ENCODE assay signal across 14 cellular contexts in genomic region chr6:134414793-134415192, GRCh38.
"Had no signal": no experiment of that assay in that cellular context is flagged by ENCODE, and none has a peak within 500 bp of the region (broad histone marks: within the 10 kb centered on the region; RNA-seq: fewer than 3 reads in every experiment).

No MANE protein-coding gene starts in this region.

- H3K27ac Mint-ChIP-seq: activated T-helper 1 cell treated with anti-CD3 and anti-CD28 coated beads, Interleukin-12 subunit alpha, Interleukin-12 subunit beta, Interleukin-2, Interleukin-4 antibody, amounts not matched to agents 30 ng/mL and 10 ng/mL and 1 ng/mL, durations not matched to agents 14 hours and 24 hours and 36 hours had no signal

- H3K9me3 ChIP-seq: uterus had no signal

- DNase-seq: activated CD4-positive, alpha-beta T cell treated with anti-CD3 and anti-CD28 coated beads for 36 hours; activated naive CD4-positive, alpha-beta T cell; central memory CD4-positive, alpha-beta T cell; effector memory CD4-positive, alpha-beta T cell; lower lobe of right lung; naive thymus-derived CD8-positive, alpha-beta T cell; nucleus accumbens; stimulated activated CD4-positive, alpha-beta T cell treated with anti-CD3 and anti-CD28 coated beads, Interleukin-4, amount 100 ng/mL, for 1 hour; stimulated activated CD8-positive, alpha-beta memory T cell treated with anti-CD3 and anti-CD28 coated beads, Interleukin-4, amount 100 ng/mL, for 48 hours; stomach; uterus had no signal

- ATAC-seq: activated CD4-positive, alpha-beta T cell treated with anti-CD3 and anti-CD28 coated beads for 36 hours; gastroesophageal sphincter; lower lobe of right lung; naive thymus-derived CD8-positive, alpha-beta T cell had no signal

- H3K4me1 ChIP-seq: gastroesophageal sphincter, lower lobe of right lung, uterus had no signal

- H3K4me3 Mint-ChIP-seq: activated CD4-positive, alpha-beta T cell treated with anti-CD3 and anti-CD28 coated beads for 36 hours; activated T-helper 1 cell treated with anti-CD3 and anti-CD28 coated beads, Interleukin-12 subunit alpha, Interleukin-12 subunit beta, Interleukin-2, Interleukin-4 antibody, amounts not matched to agents 30 ng/mL and 10 ng/mL and 1 ng/mL, durations not matched to agents 14 hours and 24 hours and 36 hours; naive thymus-derived CD8-positive, alpha-beta T cell had no signal

- H3K27me3 ChIP-seq: gastroesophageal sphincter, stomach, uterus had no signal

- H3K27ac ChIP-seq: coronary artery, gastroesophageal sphincter, lower lobe of right lung, uterus had no signal

- H3K36me3 ChIP-seq: gastroesophageal sphincter, lower lobe of right lung, stomach, uterus had no signal

- H3K4me3 ChIP-seq: coronary artery, gastroesophageal sphincter, lower lobe of right lung, stomach, uterus had no signal
